ENCODE assay signal across 8 cellular contexts in the genomic region with DNA sequence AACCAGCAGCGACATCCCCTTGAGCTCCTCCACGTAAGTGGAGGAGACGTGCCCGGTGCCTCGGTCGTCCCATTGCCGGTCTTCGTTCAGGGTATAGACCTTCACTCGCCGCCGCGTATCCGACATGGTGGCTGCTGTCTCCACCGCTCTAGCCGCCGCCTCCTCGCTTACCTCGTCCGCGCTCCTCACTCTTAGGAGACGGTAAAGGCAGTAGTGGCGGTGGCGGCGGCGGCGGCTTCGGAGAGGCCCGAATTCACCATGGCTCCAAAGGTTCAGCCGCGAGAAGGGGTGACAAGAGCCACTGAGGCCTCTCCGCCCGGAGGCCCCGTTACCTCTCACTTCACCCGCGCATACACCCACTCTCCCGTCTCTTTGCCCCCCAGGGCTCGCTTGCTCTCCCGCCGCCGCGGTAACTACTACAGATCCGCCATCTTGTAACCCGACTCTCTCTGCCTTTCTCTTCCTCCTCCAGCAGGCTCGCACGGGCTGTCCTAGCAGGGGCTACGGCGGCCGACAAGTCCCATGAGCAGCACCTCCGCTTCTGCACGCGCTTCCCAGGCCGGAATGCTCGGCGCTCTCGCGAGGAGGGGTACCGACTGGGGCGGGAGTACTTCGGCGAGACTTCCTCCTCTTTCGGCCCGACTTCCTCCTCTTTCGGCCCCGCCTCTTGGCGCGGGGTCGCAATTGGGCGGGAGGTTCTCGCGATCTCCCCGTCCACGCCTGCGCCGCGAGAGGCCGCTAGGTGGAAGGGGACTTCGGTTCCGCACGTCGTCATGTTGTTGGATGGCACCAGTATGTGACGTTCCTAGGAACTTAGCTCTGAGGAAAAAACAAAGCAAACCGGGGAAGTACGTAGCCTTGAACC. TPM values are rescaled to one million over a fixed set of nuclear protein-coding genes. Genes with fewer than 3 reads are reported as not detected.
DNase-seq lines count a peak whose midpoint lies in the region; ATAC-seq and TF ChIP-seq lines count a peak whose summit lies in the region.

Gene PPP4R3B, minus strand, starts transcription at position 463 of the 865 bp plus-strand sequence. Its CDS starts 337 bp downstream, at position 126.

- H3K9me3 Mint-ChIP-seq in Caco-2 (ENCODE audit: unreplicated experiment), result no peaks in the 10 kb centered on the region
- peaks cover 5% of the 10 kb centered on the region for H3K9me3 Mint-ChIP-seq in endodermal cell

- TF ChIP-seq CTCF in Caco-2 (IDR thresholded peaks at IDR 0.05; ENCODE audit: insufficient read depth in 1 of 2, low read depth in 1 of 2, low read length in 1 of 2, severe bottlenecking in 1 of 2, unreplicated experiment in 1 of 2), result peak; percentile 45 to 56
- peak; percentile 59 for TF ChIP-seq CTCF in endodermal cell (conservative IDR thresholded peaks at IDR 0.05)

- peak within 1 kb of the TSS; percentile 82 for H4K5ac ChIP-seq in mesendoderm (ENCODE audit: low read length)

- H3K27me3 ChIP-seq in Caco-2 (replicated peaks; ENCODE audit: control insufficient read depth, insufficient read depth, low read length) (no peaks in the 10 kb centered on the region), endodermal cell (ENCODE audit: control insufficient read depth, insufficient read depth, low read length, poor library complexity, severe bottlenecking) (no peaks in the 10 kb centered on the region), mesendoderm (ENCODE audit: insufficient read depth, low read length, poor library complexity) (no peaks in the 10 kb centered on the region)

- H3K79me2 ChIP-seq in mesendoderm (ENCODE audit: control insufficient read depth, insufficient read depth, low read length), result peaks cover 34% of the 10 kb centered on the region

- peaks cover 2% of the 10 kb centered on the region; the same call in 1 of the 2 replicates for H3K36me3 ChIP-seq in Caco-2 (ENCODE audit: control insufficient read depth, insufficient read depth, low read length)
- H3K36me3 ChIP-seq in endodermal cell (ENCODE audit: control insufficient read depth, insufficient read depth, low read length), result peaks cover 28% of the 10 kb centered on the region
- H3K36me3 ChIP-seq in mesendoderm (ENCODE audit: control insufficient read depth, insufficient read depth, low read length), result no peaks in the 10 kb centered on the region

- H2BK120ac ChIP-seq in mesendoderm (ENCODE audit: low read depth, low read length), result no peak within 1 kb of the TSS

- H3K4me2 ChIP-seq in mesendoderm (ENCODE audit: low read length), result peak within 1 kb of the TSS; percentile 58

- POLR2A ChIA-PET in Caco-2 (lab: Charles Lee), result interaction anchor here (0.5 to 1.4 kb wide), 6 partner anchors 8 to 404 kb away, joined by 3 to 8 read pairs (median 4); partner anchors contain the start of gene CFAP36

- peak within 1 kb of the TSS; percentile 98 for H3K56ac ChIP-seq in mesendoderm (ENCODE audit: low read length)

- intact Hi-C loops in Caco-2 (cut with micrococcal nuclease; ENCODE audit: unreplicated experiment), result loop anchor here (1.0 to 5.0 kb wide), 3 partner anchors 95 to 385 kb away; partner anchors contain the start of genes CFAP36, CLHC1 and RPS27A

- H3K27me3 Mint-ChIP-seq in Caco-2 (ENCODE audit: insufficient read depth, unreplicated experiment) (no peaks in the 10 kb centered on the region), endodermal cell (ENCODE audit: insufficient read depth) (no peaks in the 10 kb centered on the region)

- H3K9me3 ChIP-seq in Caco-2, result no peaks in the 10 kb centered on the region
- no peaks in the 10 kb centered on the region for H3K9me3 ChIP-seq in endodermal cell (ENCODE audit: control insufficient read depth, low read length)

- peaks cover 17% of the 10 kb centered on the region for H3K79me1 ChIP-seq in mesendoderm (ENCODE audit: low read length)

- DNase-seq in Caco-2 (peak; percentile 100), HT1080 (ENCODE audit: low read depth) (peak; percentile 100), NOMO-1 (lab: John Stamatoyannopoulos, UW; ENCODE audit: unreplicated experiment in 2 of 2) (peak; percentile 98), endodermal cell (peak; percentile 100), mesendoderm (peak; percentile 100)
- DNase-seq in activated CD8-positive, alpha-beta memory T cell treated with anti-CD3 and anti-CD28 coated beads for 4 hours (ENCODE audit: low read depth in 2 of 2), result peak; percentile 96 to 98
- peak; percentile 95 for DNase-seq in stimulated activated CD8-positive, alpha-beta memory T cell treated with anti-CD3 and anti-CD28 coated beads, Interleukin-15, amount 100 ng/mL, for 1 hour (ENCODE audit: low read depth)

- H3K4me3 ChIP-seq in Caco-2 (ENCODE audit: low read depth, low read length), result peak within 1 kb of the TSS; percentile 99
- H3K4me3 ChIP-seq in endodermal cell (ENCODE audit: low read length), result peak within 1 kb of the TSS; percentile 100
- H3K4me3 ChIP-seq in mesendoderm (ENCODE audit: low read length), result peak within 1 kb of the TSS; percentile 97

- 0 to 2% methylated on average over 22 to 83 of the region's 83 CpGs for WGBS in endodermal cell (ENCODE audit: insufficient coverage in 1 of 2, insufficient read length in 1 of 2), 2 experiments
- no CpG with 5 or more reads among the region's 83 CpGs for WGBS in mesendoderm (ENCODE audit: extremely low coverage, insufficient coverage, low lambda C conversion rate)

- peak within 1 kb of the TSS; percentile 54 for H2BK5ac ChIP-seq in mesendoderm (ENCODE audit: low read length)

- H3K27ac Mint-ChIP-seq in Caco-2 (ENCODE audit: unreplicated experiment) (no peak within 1 kb of the TSS), endodermal cell (no peak within 1 kb of the TSS)

- H3K23ac ChIP-seq in mesendoderm (ENCODE audit: low read length), result peak within 1 kb of the TSS; percentile 72

- H3K4me1 ChIP-seq in Caco-2, result no peaks in the 10 kb centered on the region
- peaks cover 9% of the 10 kb centered on the region for H3K4me1 ChIP-seq in endodermal cell (ENCODE audit: control insufficient read depth, insufficient read depth, low read length)
- H3K4me1 ChIP-seq in mesendoderm (ENCODE audit: control insufficient read depth, low read depth, low read length), result peaks cover 2% of the 10 kb centered on the region

- H3K36me3 Mint-ChIP-seq in Caco-2 (ENCODE audit: insufficient read depth, unreplicated experiment) (peaks cover 28% of the 10 kb centered on the region), endodermal cell (ENCODE audit: low read depth) (peaks cover 18% of the 10 kb centered on the region)

- H2BK15ac ChIP-seq in mesendoderm (replicated peaks; ENCODE audit: low read depth), result no peak within 1 kb of the TSS

- peak; percentile 87 for ATAC-seq in GM21360 (IDR thresholded peaks at IDR 0.05; ENCODE audit: unreplicated experiment)

- H3K4me1 Mint-ChIP-seq in Caco-2 (ENCODE audit: low read depth, unreplicated experiment) (peaks cover 5% of the 10 kb centered on the region), endodermal cell (peaks cover 33% of the 10 kb centered on the region)

- H3K9ac ChIP-seq in endodermal cell (ENCODE audit: extremely low read depth, low read length, poor library complexity, severe bottlenecking) (peak within 1 kb of the TSS; percentile 97), mesendoderm (ENCODE audit: low read length) (peak within 1 kb of the TSS; percentile 99)

- H4K8ac ChIP-seq in mesendoderm (ENCODE audit: low read depth, low read length), result no peak within 1 kb of the TSS

- H3K4ac ChIP-seq in mesendoderm (ENCODE audit: low read depth, low read length), result peak within 1 kb of the TSS; percentile 4

- no peak within 1 kb of the TSS for H2AK5ac ChIP-seq in mesendoderm (ENCODE audit: low read length)

- CTCF ChIA-PET in Caco-2 (lab: Charles Lee), result interaction anchor here (0.7 kb wide), 1 partner anchor 186 kb away, joined by 3 read pairs; no protein-coding TSS in a partner anchor

- H3K4me3 Mint-ChIP-seq in Caco-2 (ENCODE audit: unreplicated experiment) (no peak within 1 kb of the TSS), endodermal cell (no peak within 1 kb of the TSS)

- BruUV-seq in Caco-2 (replicated peaks; lab: Mats Ljungman, UMichigan), result TSS peak; percentile 46

- peak within 1 kb of the TSS; percentile 91 for H3K27ac ChIP-seq in endodermal cell (ENCODE audit: low read depth, low read length)
- peak within 1 kb of the TSS; percentile 84 for H3K27ac ChIP-seq in mesendoderm (ENCODE audit: low read depth, low read length)

- peak within 1 kb of the TSS; percentile 24 for H3K18ac ChIP-seq in mesendoderm (ENCODE audit: low read length)

RNA-seq across cellular contexts. Expression of gene PPP4R3B, which starts in this region (rescaled TPM):
- total RNA-seq in Caco-2 (2022) (54.7 and 63.3 TPM in 2 replicates), endodermal cell (10 to 100 TPM; 50.8 to 52.0 TPM)
- total RNA-seq in HT1080 (2014; rRNA removed; shearing (Covaris generic)), result 29.3 and 37.9 TPM in 2 replicates
- 30.4 and 38.9 TPM in 2 replicates for polyA plus RNA-seq in HT1080 (2015; cell fraction: cytosol; rRNA removed)
- 35.1 and 37.0 TPM in 2 replicates for polyA plus RNA-seq in HT1080 (2015; cell fraction: nucleus; rRNA removed)
- polyA plus RNA-seq in endodermal cell (2013, experiment 1 of 2), result 47.1 TPM
- 48.9 TPM for polyA plus RNA-seq in endodermal cell (2013, experiment 2 of 2)
- polyA plus RNA-seq in mesendoderm (2013, experiment 1 of 2), result 25.7 TPM
- polyA plus RNA-seq in mesendoderm (2013, experiment 2 of 2), result 25.8 TPM

Comparison
In these comparisons a context has a peak if more than half of its experiments do, and no peak if none do; other contexts are left out.
1. Peak in every context shown above with its lines: DNase-seq, ATAC-seq, H3K4me3 ChIP-seq and H3K27ac ChIP-seq.